In genomic region chr1:15036101-15036500, GRCh38 we compare ENCODE assay signal across 30 cellular contexts.
"Had no signal": no experiment of that assay in that cellular context is flagged by ENCODE, and none has a peak within 500 bp of the region (broad histone marks: within the 10 kb centered on the region; RNA-seq: fewer than 3 reads in every experiment).

No MANE protein-coding gene starts in this region.

- H3K4me3 ChIP-seq: ascending aorta, cardiac muscle cell had no signal

- H3K36me3 ChIP-seq: cardiac muscle cell had no signal

- H3K9me3 ChIP-seq: ascending aorta had no signal

- FAIRE-seq: TTC549 had no signal

- ATAC-seq: activated CD4-positive, alpha-beta T cell treated with anti-CD3 and anti-CD28 coated beads for 36 hours; activated CD8-positive, alpha-beta memory T cell treated with anti-CD3 and anti-CD28 coated beads, Interleukin-2, amount 10 ng/mL, durations not matched to agents 7 days and 5 days; activated CD8-positive, alpha-beta T cell treated with anti-CD3 and anti-CD28 coated beads, Interleukin-2, amount 10 ng/mL, durations not matched to agents 7 days and 5 days; activated naive CD8-positive, alpha-beta T cell treated with anti-CD3 and anti-CD28 coated beads, Interleukin-2, amount 50 U/mL, for 24 hours had no signal

- H3K27me3 ChIP-seq: ascending aorta, cardiac muscle cell had no signal

- H3K27ac ChIP-seq: ascending aorta, cardiac muscle cell, VCaP had no signal

- H3K4me1 ChIP-seq: ascending aorta had no signal

- DNase-seq: activated B cell treated with CpG ODN at 0.5 μM for 24 hours; activated CD4-positive, alpha-beta memory T cell treated with anti-CD3 and anti-CD28 coated beads, Interleukin-2, amount 10 ng/mL, durations not matched to agents 7 days and 5 days; activated CD4-positive, alpha-beta T cell treated with anti-CD3 and anti-CD28 coated beads for 36 hours; activated CD4-positive, alpha-beta T cell treated with anti-CD3 and anti-CD28 coated beads for 48 hours; activated CD4-positive, alpha-beta T cell treated with anti-CD3 and anti-CD28 coated beads, Interleukin-2, amount 10 ng/mL, durations not matched to agents 7 days and 5 days; activated CD4-positive, alpha-beta T cell treated with anti-CD3 and anti-CD28 coated beads, Interleukin-2, amount 50 U/mL, for 48 hours; activated CD4-positive, CD25-positive, alpha-beta regulatory T cell treated with anti-CD3 and anti-CD28 coated beads, Interleukin-2, amount 50 U/mL, for 72 hours; activated CD8-positive, alpha-beta memory T cell treated with anti-CD3 and anti-CD28 coated beads for 24 hours; activated CD8-positive, alpha-beta memory T cell treated with anti-CD3 and anti-CD28 coated beads, Interleukin-2, amount 10 ng/mL, durations not matched to agents 7 days and 5 days; activated CD8-positive, alpha-beta memory T cell treated with anti-CD3 and anti-CD28 coated beads, Interleukin-2, amount 50 U/mL, for 48 hours; activated CD8-positive, alpha-beta T cell treated with anti-CD3 and anti-CD28 coated beads, Interleukin-2, amount 10 ng/mL, durations not matched to agents 7 days and 5 days; activated effector memory CD4-positive, alpha-beta T cell treated with Interleukin-2 at 50 U/mL for 16 hours; activated gamma-delta T cell; activated naive CD4-positive, alpha-beta T cell treated with anti-CD3 and anti-CD28 coated beads, Interleukin-2, amount 10 ng/mL, durations not matched to agents 7 days and 5 days; activated naive CD4-positive, alpha-beta T cell treated with Interleukin-2 at 50 U/mL for 16 hours; activated naive CD8-positive, alpha-beta T cell treated with anti-CD3 and anti-CD28 coated beads, Interleukin-2, amount 10 ng/mL, durations not matched to agents 7 days and 5 days; activated naive CD8-positive, alpha-beta T cell treated with anti-CD3 and anti-CD28 coated beads, Interleukin-2, amount 50 U/mL, for 24 hours; activated T-cell treated with anti-CD3 and anti-CD28 coated beads, Interleukin-2, amount 50 U/mL, for 24 hours; activated T-cell treated with anti-CD3 and anti-CD28 coated beads, Interleukin-2, amount 50 U/mL, for 48 hours; amygdala; anterior cingulate cortex; caudate nucleus; cerebellar nuclear complex; T-helper 1 cell; T-helper 2 cell; T-helper 9 cell had no signal
